ENCODE assay signal across 30 cellular contexts in genomic region chr11:56799691-56800090, GRCh38. TPM values are rescaled to one million over a fixed set of nuclear protein-coding genes. Genes with fewer than 3 reads are reported as not detected.
"Had no signal": no experiment of that assay in that cellular context is flagged by ENCODE, and none has a peak within 500 bp of the region (broad histone marks: within the 10 kb centered on the region; RNA-seq: fewer than 3 reads in every experiment).

No MANE protein-coding gene starts in this region.

- H3K27ac ChIP-seq: epithelial cell of prostate, esophagus squamous epithelium, gastrocnemius medialis, heart right ventricle, left lung, lower lobe of right lung had no signal

- DNase-seq: cortex of kidney; effector CD8-positive, alpha-beta T cell; effector memory CD8-positive, alpha-beta T cell; endodermal cell; erythroblast; esophagus squamous epithelium; foreskin fibroblast; foreskin melanocyte; gastrocnemius medialis; glutamatergic neuron; heart right ventricle; hippocampal formation; left cardiac atrium; left lung; left ventricle myocardium superior; lower lobe of right lung; mesenchymal stem cell; mucosa of descending colon; naive B cell; naive thymus-derived CD8-positive, alpha-beta T cell had no signal

- H3K4me1 ChIP-seq: esophagus squamous epithelium, gastrocnemius medialis, heart right ventricle, left lung, lower lobe of right lung had no signal

- H3K36me3 ChIP-seq: esophagus squamous epithelium, gastrocnemius medialis, heart right ventricle, left lung, lower lobe of right lung had no signal

- H3K4me3 ChIP-seq: esophagus squamous epithelium, gastrocnemius medialis, heart right ventricle, left lung, lower lobe of right lung, mucosa of descending colon had no signal

- H3K27me3 ChIP-seq: gastrocnemius medialis, left lung had no signal

- H3K9me3 ChIP-seq: esophagus squamous epithelium, gastrocnemius medialis, heart right ventricle, left lung, lower lobe of right lung, mucosa of descending colon had no signal

RNA-seq across cellular contexts. Expression of gene OR9G4, which starts 51.2 kb away (rescaled TPM):
- total RNA-seq: dermis microvascular lymphatic vessel endothelial cell; endodermal cell; esophagus mucosa; esophagus squamous epithelium; gastrocnemius medialis; glomerular endothelial cell; heart right ventricle; kidney epithelial cell; left cardiac atrium; left lung; left ventricle myocardium superior; lower leg skin; lower lobe of right lung; lung microvascular endothelial cell; mesenteric fat pad; mesothelial cell of epicardium; mucosa of descending colon; myocyte; naive thymus-derived CD8-positive, alpha-beta T cell had no signal
